Comparison of ENCODE assay signal across 20 cellular contexts in the genomic region with DNA sequence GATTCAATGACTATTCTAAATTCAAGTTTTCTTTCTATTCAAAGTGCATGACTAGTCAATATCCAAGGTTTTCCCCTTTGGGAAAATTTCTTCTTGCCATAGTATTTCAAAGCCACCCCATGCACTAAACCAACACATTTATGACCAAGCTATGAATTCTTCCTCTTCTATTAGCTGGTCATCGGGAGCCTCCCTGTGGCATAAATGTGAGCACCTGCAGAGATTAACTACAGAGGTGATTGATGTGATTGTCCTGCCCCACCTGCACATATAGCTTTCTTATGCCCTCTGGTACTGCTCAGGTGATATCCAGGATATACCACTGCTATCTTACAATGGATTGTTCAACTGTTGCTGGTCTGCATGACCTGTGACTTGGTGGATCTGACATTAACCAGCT.
A peak's percentile ranks its signal among the peaks of the same experiment; 100 is the strongest.
DNase-seq lines count a peak whose midpoint lies in the region; ATAC-seq, FAIRE-seq and TF ChIP-seq lines count a peak whose summit lies in the region.
"Had no signal": no experiment of that assay in that cellular context is flagged by ENCODE, and none has a peak within 500 bp of the region (broad histone marks: within the 10 kb centered on the region; RNA-seq: fewer than 3 reads in every experiment).

No MANE protein-coding gene starts in this region.

- ATAC-seq in gastroesophageal sphincter = peak; percentile 22

- POLR2A ChIA-PET in RWPE1 (lab: Yijun Ruan, JAX; ENCODE audit: low non-redundant PET) = no interaction called here

- TF ChIP-seq EP300 in gastroesophageal sphincter (IDR thresholded peaks at IDR 0.05) = no peak

- H3K79me2 ChIP-seq in mammary epithelial cell (ENCODE audit: insufficient read depth, low read length) = no peaks in the 10 kb centered on the region

- CTCF ChIA-PET in mammary epithelial cell (lab: Charles Lee; ENCODE audit: low non-redundant PET) = interaction anchor here (0.6 to 1.0 kb wide), 2 partner anchors 665 to 830 kb away, joined by 3 to 7 read pairs; no protein-coding TSS in a partner anchor
- CTCF ChIA-PET in RWPE1 (lab: Yijun Ruan, JAX) = interaction anchor here (0.6 to 0.8 kb wide), 3 partner anchors 10 to 482 kb away, joined by 3 to 5 read pairs (median 4); no protein-coding TSS in a partner anchor

- H3K4me2 ChIP-seq in mammary epithelial cell (ENCODE audit: insufficient read depth, low read depth, low read length) = no peak overlapping the region

- H3K27me3 ChIP-seq in mammary epithelial cell (ENCODE audit: insufficient read depth, low read length) (no peaks in the 10 kb centered on the region), breast epithelium (no peaks in the 10 kb centered on the region), gastroesophageal sphincter (no peaks in the 10 kb centered on the region)

- no peaks in the 10 kb centered on the region for H4K20me1 ChIP-seq in mammary epithelial cell (ENCODE audit: insufficient read depth, low read length)

- H3K9me3 ChIP-seq in mammary epithelial cell (replicated peaks; ENCODE audit: insufficient read depth, low read length) (no peaks in the 10 kb centered on the region), breast epithelium (no peaks in the 10 kb centered on the region), gastroesophageal sphincter (no peaks in the 10 kb centered on the region)

- dilution Hi-C loops in mammary epithelial cell (cut with HindIII; ENCODE audit: low sequenced_read_pairs) = no loop called here

- H3K27ac ChIP-seq in mammary epithelial cell (ENCODE audit: insufficient read depth, low read depth, low read length) = no peak overlapping the region
- no peak overlapping the region for H3K27ac ChIP-seq in breast epithelium
- no peak overlapping the region for H3K27ac ChIP-seq in RWPE1
- H3K27ac ChIP-seq in gastroesophageal sphincter = no peak overlapping the region
- H3K27ac ChIP-seq: HL-60 had no signal

- no peak overlapping the region for H3K9ac ChIP-seq in mammary epithelial cell (ENCODE audit: insufficient read depth, low read length)

- 80% methylated on average over 1 of the region's 1 CpG for WGBS in mammary epithelial cell (ENCODE audit: low coverage, missing lambda C conversion rate)
- 86% methylated on average over 1 of the region's 1 CpG; no CpG with 5 or more reads in 1 of the 2 donors for WGBS in gastroesophageal sphincter (ENCODE audit: low coverage in 1 of 2), 2 donors

- in situ Hi-C loops in mammary epithelial cell (cut with MboI; ENCODE audit: low sequenced_read_pairs in 2 of 2) = no loop called here

- no peaks in the 10 kb centered on the region for H3K36me3 ChIP-seq in mammary epithelial cell (ENCODE audit: insufficient read depth, low read length)
- H3K36me3 ChIP-seq in breast epithelium = no peaks in the 10 kb centered on the region
- H3K36me3 ChIP-seq in gastroesophageal sphincter = no peaks in the 10 kb centered on the region

- intact Hi-C loops in mammary epithelial cell (cut with micrococcal nuclease) = loop anchor here (10.0 kb wide), 1 partner anchor 670 kb away; no protein-coding TSS in a partner anchor
- intact Hi-C loops in breast epithelium (cut with DNase I; ENCODE audit: low total_unique reads) = no loop called here

- DNase-seq in mammary epithelial cell (no peak), breast epithelium (ENCODE audit: low spot score in 2 of 2) (no peak), NCI-H146 treated with DMSO at 0.1 percent for 48 hours (lab: John Stamatoyannopoulos, UW; ENCODE audit: unreplicated experiment) (peak; percentile 28), RWPE1 (ENCODE audit: low spot score) (peak; percentile 1), D721Med (ENCODE audit: insufficient read length, low spot score) (no peak), NAMALWA (ENCODE audit: low spot score) (no peak), cortex of kidney (lab: John Stamatoyannopoulos, UW) (no peak)
- DNase-seq: COR-L47, DMS79, HCEC 1CT, KBM-7, NCI-H1092 treated with DMSO at 0.1 percent for 48 hours, NCI-H187 treated with DMSO at 0.1 percent for 48 hours, NCI-H2171, NCI-H446, NCI-H69, T-helper 2 cell had no signal

- no TSS peak for BruUV-seq in mammary epithelial cell (replicated peaks; lab: Mats Ljungman, UMichigan)

- no peak for FAIRE-seq in D721Med (lab: Jason Lieb, UNC)
- FAIRE-seq: RCC 7860 had no signal

- no peak for TF ChIP-seq POLR2A in breast epithelium (IDR thresholded peaks at IDR 0.05)
- TF ChIP-seq POLR2A in gastroesophageal sphincter (IDR thresholded peaks at IDR 0.05) = no peak

- H2AFZ ChIP-seq in mammary epithelial cell (ENCODE audit: low read depth, low read length) = no peak overlapping the region

- H3K4me3 ChIP-seq in mammary epithelial cell (replicated peaks in 1 of 3; ENCODE audit: insufficient read depth in 1 of 3, low read depth in 2 of 3, low read length in 3 of 3) = no peak overlapping the region
- no peak overlapping the region for H3K4me3 ChIP-seq in breast epithelium
- H3K4me3 ChIP-seq in gastroesophageal sphincter = no peak overlapping the region

- peak; percentile 3 to 41 for TF ChIP-seq CTCF in mammary epithelial cell (conservative IDR thresholded peaks at IDR 0.05 in 1 of 2, IDR thresholded peaks at IDR 0.05 in 1 of 2; ENCODE audit: extremely low read depth in 1 of 2, insufficient read depth in 1 of 2, low read depth in 1 of 2, low read length in 2 of 2)
- TF ChIP-seq CTCF in breast epithelium (IDR thresholded peaks at IDR 0.05) = no peak
- no peak for TF ChIP-seq CTCF in RWPE1 (conservative IDR thresholded peaks at IDR 0.05; ENCODE audit: low read depth)
- no peak for TF ChIP-seq CTCF in gastroesophageal sphincter (IDR thresholded peaks at IDR 0.05)
- TF ChIP-seq CTCF in D721Med (IDR thresholded peaks at IDR 0.05; ENCODE audit: insufficient read depth, missing control alignments) = no peak

- no peaks in the 10 kb centered on the region for H3K4me1 ChIP-seq in mammary epithelial cell (ENCODE audit: insufficient read depth, low read length)
- no peaks in the 10 kb centered on the region for H3K4me1 ChIP-seq in breast epithelium
- H3K4me1 ChIP-seq in gastroesophageal sphincter = no peaks in the 10 kb centered on the region

Comparison
In these comparisons a context has a peak if more than half of its experiments do, and no peak if none do; other contexts are left out.
1. CTCF ChIP-seq: peak in mammary epithelial cell (2 of 2); none in breast epithelium (0 of 3), RWPE1 (single experiment), gastroesophageal sphincter (0 of 4) and D721Med (single experiment).
2. DNase-seq: peak in NCI-H146 treated with DMSO at 0.1 percent for 48 hours (single experiment) and RWPE1 (single experiment); none in mammary epithelial cell (single experiment), breast epithelium (0 of 2), D721Med (single experiment), NAMALWA (single experiment) and cortex of kidney (single experiment).